ENCODE assay signal across 1 cellular context in genomic region chr6:158043586-158044524, GRCh38.
TF ChIP-seq lines count a peak whose summit lies in the region.

No MANE protein-coding gene starts in this region.

TF ChIP-seq in HepG2, 621 proteins besides CTCF, POLR2A, EP300 and RAD21 (continued from another document and continues in another):
- no peak for TF ChIP-seq ZNF263 (CRISPR knock-in tag; IDR thresholded peaks at IDR 0.05)
- TF ChIP-seq ZFX (CRISPR knock-in tag; IDR thresholded peaks at IDR 0.05; ENCODE audit: low read depth) = no peak
- no peak for TF ChIP-seq ZNF274 (CRISPR knock-in tag; IDR thresholded peaks at IDR 0.05)
- TF ChIP-seq GRHL1 (CRISPR knock-in tag; conservative IDR thresholded peaks at IDR 0.05) = no peak
- no peak for TF ChIP-seq STAT5B (CRISPR knock-in tag; IDR thresholded peaks at IDR 0.05)
- no peak for TF ChIP-seq RXRB (CRISPR knock-in tag; IDR thresholded peaks at IDR 0.05; ENCODE audit: borderline replicate concordance)
- no peak for TF ChIP-seq ZFYVE20 (CRISPR knock-in tag; IDR thresholded peaks at IDR 0.05; ENCODE audit: borderline replicate concordance, low read depth)
- no peak for TF ChIP-seq ZNF746 (CRISPR knock-in tag; IDR thresholded peaks at IDR 0.05)
- TF ChIP-seq ZNF235 (CRISPR knock-in tag; IDR thresholded peaks at IDR 0.05; ENCODE audit: borderline replicate concordance) = 0 out of 2 replicates have a peak, but pooled peaks have one; percentile 45
- no peak for TF ChIP-seq MAX (IDR thresholded peaks at IDR 0.05)
- TF ChIP-seq HNF4G (IDR thresholded peaks at IDR 0.05; ENCODE audit: borderline replicate concordance, low read depth, low read length) = no peak
- no peak for TF ChIP-seq HNF4G (CRISPR knock-in tag; IDR thresholded peaks at IDR 0.05; ENCODE audit: borderline replicate concordance, low read depth)
- no peak for TF ChIP-seq HOXA5 (CRISPR knock-in tag; IDR thresholded peaks at IDR 0.05)
- TF ChIP-seq, protein P1, sequence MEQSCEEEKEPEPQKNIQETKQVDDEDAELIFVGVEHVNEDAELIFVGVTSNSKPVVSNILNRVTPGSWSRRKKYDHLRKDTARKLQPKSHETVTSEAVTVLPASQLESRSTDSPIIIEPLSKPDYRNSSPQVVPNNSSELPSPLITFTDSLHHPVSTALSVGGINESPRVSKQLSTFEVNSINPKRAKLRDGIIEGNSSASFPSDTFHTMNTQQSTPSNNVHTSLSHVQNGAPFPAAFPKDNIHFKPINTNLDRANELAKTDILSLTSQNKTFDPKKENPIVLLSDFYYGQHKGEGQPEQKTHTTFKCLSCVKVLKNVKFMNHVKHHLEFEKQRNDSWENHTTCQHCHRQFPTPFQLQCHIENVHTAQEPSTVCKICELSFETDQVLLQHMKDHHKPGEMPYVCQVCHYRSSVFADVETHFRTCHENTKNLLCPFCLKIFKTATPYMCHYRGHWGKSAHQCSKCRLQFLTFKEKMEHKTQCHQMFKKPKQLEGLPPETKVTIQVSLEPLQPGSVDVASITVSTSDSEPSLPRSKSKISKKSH (CRISPR knock-in tag; IDR thresholded peaks at IDR 0.05; ENCODE audit: borderline replicate concordance) = no peak
- TF ChIP-seq CAMTA2 (CRISPR knock-in tag; IDR thresholded peaks at IDR 0.05; ENCODE audit: borderline replicate concordance) = no peak
- no peak for TF ChIP-seq AGO2 (optimal IDR thresholded peaks at IDR 0.05; ENCODE audit: low read depth, low read length)
- no peak for TF ChIP-seq RARG (CRISPR knock-in tag; IDR thresholded peaks at IDR 0.05; ENCODE audit: low read depth)
- no peak for TF ChIP-seq ZFP41 (CRISPR knock-in tag; IDR thresholded peaks at IDR 0.05; ENCODE audit: borderline replicate concordance)
- TF ChIP-seq ZNF512 (CRISPR knock-in tag; IDR thresholded peaks at IDR 0.05) = no peak
- peak; percentile 40; the same call in 1 of the 2 replicates for TF ChIP-seq JUNB (CRISPR knock-in tag; IDR thresholded peaks at IDR 0.05; ENCODE audit: borderline replicate concordance)
- no peak for TF ChIP-seq ZNF367 (CRISPR knock-in tag; IDR thresholded peaks at IDR 0.05; ENCODE audit: borderline replicate concordance)
- no peak for TF ChIP-seq ZSCAN12 (CRISPR knock-in tag; IDR thresholded peaks at IDR 0.05)
- TF ChIP-seq MED1 (CRISPR knock-in tag; IDR thresholded peaks at IDR 0.05) = no peak
- TF ChIP-seq FOSL2 (CRISPR knock-in tag; IDR thresholded peaks at IDR 0.05) = peak; percentile 91
- TF ChIP-seq, protein P2, sequence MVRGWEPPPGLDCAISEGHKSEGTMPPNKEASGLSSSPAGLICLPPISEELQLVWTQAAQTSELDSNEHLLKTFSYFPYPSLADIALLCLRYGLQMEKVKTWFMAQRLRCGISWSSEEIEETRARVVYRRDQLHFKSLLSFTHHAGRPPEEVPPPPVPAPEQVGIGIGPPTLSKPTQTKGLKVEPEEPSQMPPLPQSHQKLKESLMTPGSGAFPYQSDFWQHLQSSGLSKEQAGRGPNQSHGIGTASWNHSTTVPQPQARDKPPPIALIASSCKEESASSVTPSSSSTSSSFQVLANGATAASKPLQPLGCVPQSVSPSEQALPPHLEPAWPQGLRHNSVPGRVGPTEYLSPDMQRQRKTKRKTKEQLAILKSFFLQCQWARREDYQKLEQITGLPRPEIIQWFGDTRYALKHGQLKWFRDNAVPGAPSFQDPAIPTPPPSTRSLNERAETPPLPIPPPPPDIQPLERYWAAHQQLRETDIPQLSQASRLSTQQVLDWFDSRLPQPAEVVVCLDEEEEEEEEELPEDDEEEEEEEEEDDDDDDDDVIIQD (CRISPR knock-in tag; IDR thresholded peaks at IDR 0.05; ENCODE audit: low read depth) = no peak
- TF ChIP-seq, protein P3, sequence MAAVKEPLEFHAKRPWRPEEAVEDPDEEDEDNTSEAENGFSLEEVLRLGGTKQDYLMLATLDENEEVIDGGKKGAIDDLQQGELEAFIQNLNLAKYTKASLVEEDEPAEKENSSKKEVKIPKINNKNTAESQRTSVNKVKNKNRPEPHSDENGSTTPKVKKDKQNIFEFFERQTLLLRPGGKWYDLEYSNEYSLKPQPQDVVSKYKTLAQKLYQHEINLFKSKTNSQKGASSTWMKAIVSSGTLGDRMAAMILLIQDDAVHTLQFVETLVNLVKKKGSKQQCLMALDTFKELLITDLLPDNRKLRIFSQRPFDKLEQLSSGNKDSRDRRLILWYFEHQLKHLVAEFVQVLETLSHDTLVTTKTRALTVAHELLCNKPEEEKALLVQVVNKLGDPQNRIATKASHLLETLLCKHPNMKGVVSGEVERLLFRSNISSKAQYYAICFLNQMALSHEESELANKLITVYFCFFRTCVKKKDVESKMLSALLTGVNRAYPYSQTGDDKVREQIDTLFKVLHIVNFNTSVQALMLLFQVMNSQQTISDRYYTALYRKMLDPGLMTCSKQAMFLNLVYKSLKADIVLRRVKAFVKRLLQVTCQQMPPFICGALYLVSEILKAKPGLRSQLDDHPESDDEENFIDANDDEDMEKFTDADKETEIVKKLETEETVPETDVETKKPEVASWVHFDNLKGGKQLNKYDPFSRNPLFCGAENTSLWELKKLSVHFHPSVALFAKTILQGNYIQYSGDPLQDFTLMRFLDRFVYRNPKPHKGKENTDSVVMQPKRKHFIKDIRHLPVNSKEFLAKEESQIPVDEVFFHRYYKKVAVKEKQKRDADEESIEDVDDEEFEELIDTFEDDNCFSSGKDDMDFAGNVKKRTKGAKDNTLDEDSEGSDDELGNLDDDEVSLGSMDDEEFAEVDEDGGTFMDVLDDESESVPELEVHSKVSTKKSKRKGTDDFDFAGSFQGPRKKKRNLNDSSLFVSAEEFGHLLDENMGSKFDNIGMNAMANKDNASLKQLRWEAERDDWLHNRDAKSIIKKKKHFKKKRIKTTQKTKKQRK (IDR thresholded peaks at IDR 0.05; ENCODE audit: low read length) = no peak
- TF ChIP-seq, protein P4, sequence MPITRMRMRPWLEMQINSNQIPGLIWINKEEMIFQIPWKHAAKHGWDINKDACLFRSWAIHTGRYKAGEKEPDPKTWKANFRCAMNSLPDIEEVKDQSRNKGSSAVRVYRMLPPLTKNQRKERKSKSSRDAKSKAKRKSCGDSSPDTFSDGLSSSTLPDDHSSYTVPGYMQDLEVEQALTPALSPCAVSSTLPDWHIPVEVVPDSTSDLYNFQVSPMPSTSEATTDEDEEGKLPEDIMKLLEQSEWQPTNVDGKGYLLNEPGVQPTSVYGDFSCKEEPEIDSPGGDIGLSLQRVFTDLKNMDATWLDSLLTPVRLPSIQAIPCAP (CRISPR knock-in tag; IDR thresholded peaks at IDR 0.05; ENCODE audit: low read depth) = no peak
- no peak for TF ChIP-seq KDM6A (CRISPR knock-in tag; IDR thresholded peaks at IDR 0.05; ENCODE audit: low read depth)
- no peak for TF ChIP-seq ZNF570 (CRISPR knock-in tag; IDR thresholded peaks at IDR 0.05; ENCODE audit: borderline replicate concordance)
- no peak for TF ChIP-seq CBX1 (IDR thresholded peaks at IDR 0.05; ENCODE audit: low read depth)
- no peak for TF ChIP-seq MAZ (IDR thresholded peaks at IDR 0.05; ENCODE audit: borderline replicate concordance, low read depth, low read length)
- TF ChIP-seq MAZ (CRISPR knock-in tag; IDR thresholded peaks at IDR 0.05; ENCODE audit: low read depth) = no peak
- TF ChIP-seq ZNF678 (CRISPR knock-in tag; IDR thresholded peaks at IDR 0.05) = no peak
- no peak for TF ChIP-seq ZBTB1 (CRISPR knock-in tag; IDR thresholded peaks at IDR 0.05; ENCODE audit: borderline replicate concordance)
- TF ChIP-seq RBFOX2 (IDR thresholded peaks at IDR 0.05; ENCODE audit: low read depth, low read length) = no peak
- no peak for TF ChIP-seq ZNF441 (CRISPR knock-in tag; IDR thresholded peaks at IDR 0.05; ENCODE audit: borderline replicate concordance)
- TF ChIP-seq RBM22 (optimal IDR thresholded peaks at IDR 0.05; ENCODE audit: low read length) = peak; percentile 13
- TF ChIP-seq SNAI1 (CRISPR knock-in tag; IDR thresholded peaks at IDR 0.05; ENCODE audit: borderline replicate concordance) = 0 out of 2 replicates have a peak, but pooled peaks have one; percentile 31
- no peak for TF ChIP-seq ZNF329 (CRISPR knock-in tag; IDR thresholded peaks at IDR 0.05; ENCODE audit: low read depth)
- peak; percentile 54 for TF ChIP-seq ZBTB38 (CRISPR knock-in tag; IDR thresholded peaks at IDR 0.05)
- no peak for TF ChIP-seq ZNF446 (CRISPR knock-in tag; IDR thresholded peaks at IDR 0.05)
- TF ChIP-seq ZBTB7B (CRISPR knock-in tag; IDR thresholded peaks at IDR 0.05) = no peak
- TF ChIP-seq ZEB1 (IDR thresholded peaks at IDR 0.05; ENCODE audit: insufficient replicate concordance, low read depth) = no peak
- no peak for TF ChIP-seq SOX5 (CRISPR knock-in tag; IDR thresholded peaks at IDR 0.05; ENCODE audit: borderline replicate concordance)
- no peak for TF ChIP-seq PRPF4 (IDR thresholded peaks at IDR 0.05; ENCODE audit: low read depth, low read length, poor library complexity, severe bottlenecking)
- TF ChIP-seq SMAD3 (CRISPR knock-in tag; IDR thresholded peaks at IDR 0.05) = no peak
- no peak for TF ChIP-seq YY1 (IDR thresholded peaks at IDR 0.05; ENCODE audit: insufficient read depth, insufficient replicate concordance, low read depth, low read length)
- no peak for TF ChIP-seq HOXA9 (CRISPR knock-in tag; IDR thresholded peaks at IDR 0.05; ENCODE audit: borderline replicate concordance)
- TF ChIP-seq ZZZ3 (CRISPR knock-in tag; IDR thresholded peaks at IDR 0.05; ENCODE audit: borderline replicate concordance) = no peak
- TF ChIP-seq ZNF605 (CRISPR knock-in tag; IDR thresholded peaks at IDR 0.05) = no peak
- TF ChIP-seq PHB2 (IDR thresholded peaks at IDR 0.05; ENCODE audit: partially characterized antibody) = no peak
- TF ChIP-seq SALL1 (CRISPR knock-in tag; IDR thresholded peaks at IDR 0.05) = 0 out of 2 replicates have a peak, but pooled peaks have one; percentile 18
- no peak for TF ChIP-seq ZKSCAN1 (IDR thresholded peaks at IDR 0.05; ENCODE audit: low read length)
- peak; percentile 51; the same call in 1 of the 2 replicates for TF ChIP-seq KDM5B (CRISPR knock-in tag; IDR thresholded peaks at IDR 0.05; ENCODE audit: borderline replicate concordance)
- TF ChIP-seq NFE2L2 (IDR thresholded peaks at IDR 0.05; ENCODE audit: low read length) = no peak
- TF ChIP-seq, protein P5, sequence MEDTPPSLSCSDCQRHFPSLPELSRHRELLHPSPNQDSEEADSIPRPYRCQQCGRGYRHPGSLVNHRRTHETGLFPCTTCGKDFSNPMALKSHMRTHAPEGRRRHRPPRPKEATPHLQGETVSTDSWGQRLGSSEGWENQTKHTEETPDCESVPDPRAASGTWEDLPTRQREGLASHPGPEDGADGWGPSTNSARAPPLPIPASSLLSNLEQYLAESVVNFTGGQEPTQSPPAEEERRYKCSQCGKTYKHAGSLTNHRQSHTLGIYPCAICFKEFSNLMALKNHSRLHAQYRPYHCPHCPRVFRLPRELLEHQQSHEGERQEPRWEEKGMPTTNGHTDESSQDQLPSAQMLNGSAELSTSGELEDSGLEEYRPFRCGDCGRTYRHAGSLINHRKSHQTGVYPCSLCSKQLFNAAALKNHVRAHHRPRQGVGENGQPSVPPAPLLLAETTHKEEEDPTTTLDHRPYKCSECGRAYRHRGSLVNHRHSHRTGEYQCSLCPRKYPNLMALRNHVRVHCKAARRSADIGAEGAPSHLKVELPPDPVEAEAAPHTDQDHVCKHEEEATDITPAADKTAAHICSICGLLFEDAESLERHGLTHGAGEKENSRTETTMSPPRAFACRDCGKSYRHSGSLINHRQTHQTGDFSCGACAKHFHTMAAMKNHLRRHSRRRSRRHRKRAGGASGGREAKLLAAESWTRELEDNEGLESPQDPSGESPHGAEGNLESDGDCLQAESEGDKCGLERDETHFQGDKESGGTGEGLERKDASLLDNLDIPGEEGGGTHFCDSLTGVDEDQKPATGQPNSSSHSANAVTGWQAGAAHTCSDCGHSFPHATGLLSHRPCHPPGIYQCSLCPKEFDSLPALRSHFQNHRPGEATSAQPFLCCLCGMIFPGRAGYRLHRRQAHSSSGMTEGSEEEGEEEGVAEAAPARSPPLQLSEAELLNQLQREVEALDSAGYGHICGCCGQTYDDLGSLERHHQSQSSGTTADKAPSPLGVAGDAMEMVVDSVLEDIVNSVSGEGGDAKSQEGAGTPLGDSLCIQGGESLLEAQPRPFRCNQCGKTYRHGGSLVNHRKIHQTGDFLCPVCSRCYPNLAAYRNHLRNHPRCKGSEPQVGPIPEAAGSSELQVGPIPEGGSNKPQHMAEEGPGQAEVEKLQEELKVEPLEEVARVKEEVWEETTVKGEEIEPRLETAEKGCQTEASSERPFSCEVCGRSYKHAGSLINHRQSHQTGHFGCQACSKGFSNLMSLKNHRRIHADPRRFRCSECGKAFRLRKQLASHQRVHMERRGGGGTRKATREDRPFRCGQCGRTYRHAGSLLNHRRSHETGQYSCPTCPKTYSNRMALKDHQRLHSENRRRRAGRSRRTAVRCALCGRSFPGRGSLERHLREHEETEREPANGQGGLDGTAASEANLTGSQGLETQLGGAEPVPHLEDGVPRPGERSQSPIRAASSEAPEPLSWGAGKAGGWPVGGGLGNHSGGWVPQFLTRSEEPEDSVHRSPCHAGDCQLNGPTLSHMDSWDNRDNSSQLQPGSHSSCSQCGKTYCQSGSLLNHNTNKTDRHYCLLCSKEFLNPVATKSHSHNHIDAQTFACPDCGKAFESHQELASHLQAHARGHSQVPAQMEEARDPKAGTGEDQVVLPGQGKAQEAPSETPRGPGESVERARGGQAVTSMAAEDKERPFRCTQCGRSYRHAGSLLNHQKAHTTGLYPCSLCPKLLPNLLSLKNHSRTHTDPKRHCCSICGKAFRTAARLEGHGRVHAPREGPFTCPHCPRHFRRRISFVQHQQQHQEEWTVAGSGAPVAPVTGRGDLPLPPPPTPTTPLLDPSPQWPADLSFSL (CRISPR knock-in tag; IDR thresholded peaks at IDR 0.05) = no peak
